18 cellular contexts compared by ENCODE assay signal in the genomic region with DNA sequence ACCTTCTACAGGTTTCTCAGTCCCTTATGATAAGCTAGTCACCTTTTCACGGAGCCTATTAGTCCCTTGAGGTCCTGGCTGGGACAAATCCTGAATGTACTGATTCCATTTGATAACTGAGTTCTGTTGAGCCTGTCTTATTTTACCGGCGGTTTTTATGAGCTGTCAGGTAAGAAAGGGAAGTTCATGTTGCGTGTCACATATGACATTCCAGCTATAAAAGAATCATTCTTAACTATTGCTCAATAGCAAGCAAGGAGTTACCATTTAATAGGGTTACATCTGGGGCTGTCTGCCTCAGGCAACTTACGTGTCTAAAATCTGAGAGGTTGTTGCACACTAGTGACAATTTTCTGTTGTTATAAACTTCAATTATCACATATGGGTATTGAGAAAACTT.
DNase-seq lines count a peak whose midpoint lies in the region; ATAC-seq, FAIRE-seq and TF ChIP-seq lines count a peak whose summit lies in the region.
"Had no signal": no experiment of that assay in that cellular context is flagged by ENCODE, and none has a peak within 500 bp of the region (broad histone marks: within the 10 kb centered on the region; RNA-seq: fewer than 3 reads in every experiment).

No MANE protein-coding gene starts in this region.

- H3K4me2 ChIP-seq in HepG2 (ENCODE audit: low read depth, low read length) (no peak overlapping the region), PC-3 (ENCODE audit: low read length) (no peak overlapping the region)

- ATAC-seq in HepG2: no peak
- no peak for ATAC-seq in right lobe of liver
- ATAC-seq in PC-3: no peak
- peak; percentile 10 for ATAC-seq in foreskin keratinocyte
- ATAC-seq in GM21515 (IDR thresholded peaks at IDR 0.05; ENCODE audit: unreplicated experiment): no peak

- CTCF ChIA-PET in HepG2 (lab: Yijun Ruan, JAX; ENCODE audit: low intra/inter-chr PET ratio, low total read pairs) (no interaction called here), PC-3 (lab: Charles Lee) (no interaction called here)

- H3K27ac ChIP-seq in HepG2 (ENCODE audit: extremely low read length, insufficient read depth, low read length): no peak overlapping the region
- no peak overlapping the region for H3K27ac ChIP-seq in right lobe of liver
- peak overlapping the region; percentile 57 for H3K27ac ChIP-seq in PC-3 (ENCODE audit: low read length)
- no peak overlapping the region for H3K27ac ChIP-seq in foreskin keratinocyte
- H3K27ac ChIP-seq in ovary: no peak overlapping the region
- H3K27ac ChIP-seq: GM23248 had no signal

- 2% methylated on average over 5 of the region's 5 CpGs for WGBS in HepG2 (ENCODE audit: low lambda C conversion rate)
- 42% methylated on average over 5 of the region's 5 CpGs for WGBS in right lobe of liver (ENCODE audit: insufficient coverage, low coverage, low lambda C conversion rate, missing lambda C conversion rate)
- WGBS in ovary, 3 donors: 70 to 82% (median 71%) methylated on average over 5 of the region's 5 CpGs

- TF ChIP-seq POLR2A in HepG2 (IDR thresholded peaks at IDR 0.05; ENCODE audit: insufficient read depth in 1 of 2, low read depth in 2 of 2, low read length in 2 of 2) (no peak), right lobe of liver (IDR thresholded peaks at IDR 0.05) (no peak), ovary (IDR thresholded peaks at IDR 0.05) (no peak)

- TF ChIP-seq CTCF in HepG2 (CRISPR knock-in tag; IDR thresholded peaks at IDR 0.05) (no peak), right lobe of liver (IDR thresholded peaks at IDR 0.05) (no peak), PC-3 (conservative IDR thresholded peaks at IDR 0.05; ENCODE audit: low read depth, low read length) (no peak), foreskin keratinocyte (conservative IDR thresholded peaks at IDR 0.05) (no peak), ovary (IDR thresholded peaks at IDR 0.05) (no peak)

- H2AFZ ChIP-seq in HepG2 (ENCODE audit: low read length) (no peak overlapping the region), PC-3 (ENCODE audit: low read length) (no peak overlapping the region)
- H2AFZ ChIP-seq: GM23248 had no signal

- in situ Hi-C loops in HepG2 (cut with HindIII; ENCODE audit: extremely low pct_ligation_motif_present, low pct_unique_long_range_greater_than_20kb): no loop called here

- H3K36me3 ChIP-seq in HepG2 (replicated peaks in 1 of 2; ENCODE audit: control insufficient read depth in 1 of 2, insufficient read depth in 2 of 2, low read length in 2 of 2) (no peaks in the 10 kb centered on the region), right lobe of liver (no peaks in the 10 kb centered on the region), PC-3 (ENCODE audit: low read depth, low read length) (no peaks in the 10 kb centered on the region), ovary (no peaks in the 10 kb centered on the region)

- no peak overlapping the region for H3K9ac ChIP-seq in HepG2 (ENCODE audit: insufficient read depth, low read depth, low read length)
- no peak overlapping the region for H3K9ac ChIP-seq in PC-3 (ENCODE audit: low read length)
- H3K9ac ChIP-seq: GM23248 had no signal

- no peak for DNase-seq in HepG2 (ENCODE audit: low spot score)
- no peak for DNase-seq in right lobe of liver
- DNase-seq in PC-3: peak; percentile 74
- DNase-seq in foreskin keratinocyte: peak; percentile 10 to 46
- no peak for DNase-seq in ovary
- DNase-seq in GDM1 (lab: John Stamatoyannopoulos, UW): no peak
- DNase-seq: C1 segment of cervical spinal cord; Calu3; CD4-positive, alpha-beta memory T cell; COR-L47; DMS53; DMS79 treated with DMSO at 0.1 percent for 48 hours; GM23248; H7; HCEC 1CT had no signal

- TF ChIP-seq RAD21 in HepG2 (CRISPR knock-in tag; IDR thresholded peaks at IDR 0.05): no peak

- no peaks in the 10 kb centered on the region for H3K79me2 ChIP-seq in HepG2 (ENCODE audit: insufficient read depth, low read length)
- H3K79me2 ChIP-seq in PC-3 (ENCODE audit: low read length): no peaks in the 10 kb centered on the region

- no peaks in the 10 kb centered on the region for H3F3A ChIP-seq in PC-3 (ENCODE audit: low read length, unreplicated experiment)

- BruUV-seq in HepG2 (replicated peaks; lab: Mats Ljungman, UMichigan): no TSS peak
- BruUV-seq in PC-3 (replicated peaks; lab: Mats Ljungman, UMichigan): no TSS peak

- H3K27me3 ChIP-seq in HepG2 (ENCODE audit: control insufficient read depth in 1 of 2, insufficient read depth in 2 of 2, low read length in 2 of 2) (no peaks in the 10 kb centered on the region; a peak in 1 of 5 replicates), right lobe of liver (no peaks in the 10 kb centered on the region), PC-3 (ENCODE audit: low read length) (no peaks in the 10 kb centered on the region), foreskin keratinocyte (no peaks in the 10 kb centered on the region), ovary (no peaks in the 10 kb centered on the region)

- H4K20me1 ChIP-seq in HepG2 (ENCODE audit: insufficient read depth, low read length): no peaks in the 10 kb centered on the region
- no peaks in the 10 kb centered on the region for H4K20me1 ChIP-seq in PC-3 (ENCODE audit: low read length)

- no peak for TF ChIP-seq EP300 in HepG2 (IDR thresholded peaks at IDR 0.05; ENCODE audit: low read depth in 2 of 2, low read length in 2 of 2)
- no peak for TF ChIP-seq EP300 in HepG2 (CRISPR knock-in tag; IDR thresholded peaks at IDR 0.05; ENCODE audit: borderline replicate concordance)
- TF ChIP-seq EP300 in ovary (IDR thresholded peaks at IDR 0.05): no peak

- H3K9me3 ChIP-seq in HepG2 (ENCODE audit: low read length) (peaks cover 53% of the 10 kb centered on the region), right lobe of liver (no peaks in the 10 kb centered on the region), PC-3 (ENCODE audit: low read length) (no peaks in the 10 kb centered on the region), ovary (no peaks in the 10 kb centered on the region)

- H3K4me1 ChIP-seq in HepG2 (ENCODE audit: insufficient read depth, low read length) (no peaks in the 10 kb centered on the region), right lobe of liver (no peaks in the 10 kb centered on the region), PC-3 (ENCODE audit: insufficient read depth, low read length) (peaks cover 9% of the 10 kb centered on the region; the same call in 1 of the 2 replicates), foreskin keratinocyte (no peaks in the 10 kb centered on the region), ovary (ENCODE audit: insufficient read depth) (no peaks in the 10 kb centered on the region)

- no peak for FAIRE-seq in HepG2 (lab: Jason Lieb, UNC)
- FAIRE-seq: GM12892, H1 had no signal

- H3K4me3 ChIP-seq in HepG2 (replicated peaks in 1 of 3; ENCODE audit: insufficient read depth in 1 of 3, low read depth in 2 of 3, low read length in 3 of 3) (no peak overlapping the region), right lobe of liver (no peak overlapping the region), PC-3 (ENCODE audit: low read length) (no peak overlapping the region), ovary (no peak overlapping the region)
- H3K4me3 ChIP-seq: GM23248 had no signal

- no peaks in the 10 kb centered on the region for H3K9me2 ChIP-seq in PC-3 (replicated peaks; ENCODE audit: low read length)

- intact Hi-C loops in HepG2 (cut with micrococcal nuclease; ENCODE audit: unreplicated experiment): no loop called here
- intact Hi-C loops in right lobe of liver (cut with DNase I): no loop called here
- intact Hi-C loops in PC-3 (cut with micrococcal nuclease): no loop called here
- intact Hi-C loops in ovary (cut with DNase I): no loop called here

- POLR2A ChIA-PET in HepG2 (lab: Yijun Ruan, JAX) (no interaction called here), PC-3 (lab: Charles Lee; ENCODE audit: unreplicated experiment) (no interaction called here)

TF ChIP-seq in HepG2, 621 proteins besides CTCF, POLR2A, EP300 and RAD21:
- TF ChIP-seq ZNF225 (CRISPR knock-in tag; IDR thresholded peaks at IDR 0.05) (no peak), AKAP8 (CRISPR knock-in tag; IDR thresholded peaks at IDR 0.05) (no peak), CEBPB (IDR thresholded peaks at IDR 0.05; ENCODE audit: borderline replicate concordance, low read depth, low read length) (peak; percentile 23; the same call in 1 of the 2 replicates)

Comparison
In these comparisons a context has a peak if more than half of its experiments do, and no peak if none do; other contexts are left out.
1. DNase-seq: peak in PC-3 (single experiment) and foreskin keratinocyte (2 of 2); none in HepG2 (single experiment), right lobe of liver (0 of 3), ovary (0 of 5) and GDM1 (single experiment).